17 cellular contexts compared by ENCODE assay signal in the genomic region with DNA sequence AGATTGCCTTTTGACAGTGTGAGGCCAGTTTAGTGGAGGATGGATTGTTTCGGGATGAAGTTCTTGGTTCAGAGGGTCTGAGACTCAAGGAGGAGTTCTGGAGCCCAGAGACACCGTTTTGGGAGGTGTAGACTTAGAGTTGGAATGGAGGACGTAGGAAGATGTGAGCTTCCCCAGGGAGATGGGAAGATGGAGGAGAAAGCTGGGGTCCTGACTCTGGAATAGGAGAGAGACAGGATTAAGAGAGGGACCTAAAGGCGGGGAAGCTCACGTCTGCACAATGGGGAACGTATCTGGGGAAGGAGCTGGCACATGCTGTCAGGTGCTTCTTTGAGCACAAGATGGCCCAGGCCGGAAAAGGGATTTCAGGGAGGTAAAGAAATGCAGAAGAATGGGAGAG.
DNase-seq lines count a peak whose midpoint lies in the region; ATAC-seq and TF ChIP-seq lines count a peak whose summit lies in the region.
"Had no signal": no experiment of that assay in that cellular context is flagged by ENCODE, and none has a peak within 500 bp of the region (broad histone marks: within the 10 kb centered on the region; RNA-seq: fewer than 3 reads in every experiment).

No MANE protein-coding gene starts in this region.

- H3K27ac Mint-ChIP-seq in activated CD8-positive, alpha-beta T cell treated with anti-CD3 and anti-CD28 coated beads, Interleukin-2, amount 10 ng/mL, durations not matched to agents 7 days and 5 days = peak overlapping the region; percentile 36
- H3K27ac Mint-ChIP-seq in activated CD8-positive, alpha-beta T cell treated with anti-CD3 and anti-CD28 coated beads for 36 hours = no peak overlapping the region
- peak overlapping the region; percentile 6 to 94 (median 89) for H3K27ac Mint-ChIP-seq in CD4-positive, alpha-beta memory T cell
- peak overlapping the region; percentile 90 for H3K27ac Mint-ChIP-seq in T-helper 17 cell
- H3K27ac Mint-ChIP-seq in naive thymus-derived CD8-positive, alpha-beta T cell = peak overlapping the region; percentile 51 to 97 (median 93)

- H3K4me1 ChIP-seq in CD4-positive, alpha-beta memory T cell (ENCODE audit: insufficient read depth, low read length) = peaks cover 43% of the 10 kb centered on the region
- H3K4me1 ChIP-seq: Caco-2 had no signal

- H3K4me3 ChIP-seq in CD4-positive, alpha-beta memory T cell (ENCODE audit: low read length in 2 of 2) = no peak overlapping the region

- ATAC-seq in activated CD8-positive, alpha-beta T cell treated with anti-CD3 and anti-CD28 coated beads, Interleukin-2, amount 10 ng/mL, durations not matched to agents 7 days and 5 days = no peak
- no peak for ATAC-seq in activated CD8-positive, alpha-beta T cell treated with anti-CD3 and anti-CD28 coated beads for 36 hours
- ATAC-seq in T-helper 17 cell = no peak
- ATAC-seq in naive thymus-derived CD8-positive, alpha-beta T cell = no peak

- H3K27ac ChIP-seq in CD4-positive, alpha-beta memory T cell (ENCODE audit: low read depth, low read length) = no peak overlapping the region
- H3K27ac ChIP-seq: KMS-11, RWPE1 had no signal

- intact Hi-C loops in activated CD8-positive, alpha-beta T cell treated with anti-CD3 and anti-CD28 coated beads for 36 hours (cut with micrococcal nuclease) = no loop called here
- intact Hi-C loops in CD4-positive, alpha-beta memory T cell (cut with micrococcal nuclease) = loop anchor here (10.0 kb wide), 1 partner anchor 51 kb away; no protein-coding TSS in a partner anchor

- H3K9me3 Mint-ChIP-seq in activated CD8-positive, alpha-beta T cell treated with anti-CD3 and anti-CD28 coated beads, Interleukin-2, amount 10 ng/mL, durations not matched to agents 7 days and 5 days (ENCODE audit: insufficient read depth) = no peaks in the 10 kb centered on the region
- no peaks in the 10 kb centered on the region for H3K9me3 Mint-ChIP-seq in activated CD8-positive, alpha-beta T cell treated with anti-CD3 and anti-CD28 coated beads for 36 hours
- no peaks in the 10 kb centered on the region for H3K9me3 Mint-ChIP-seq in CD4-positive, alpha-beta memory T cell
- no peaks in the 10 kb centered on the region for H3K9me3 Mint-ChIP-seq in naive thymus-derived CD8-positive, alpha-beta T cell

- H3K9me3 ChIP-seq in CD4-positive, alpha-beta memory T cell (ENCODE audit: control insufficient read depth in 1 of 2, low read length in 2 of 2) = no peaks in the 10 kb centered on the region
- no peaks in the 10 kb centered on the region for H3K9me3 ChIP-seq in T-helper 17 cell (ENCODE audit: control insufficient read depth, low read length, poor library complexity, severe bottlenecking)
- H3K9me3 ChIP-seq: Caco-2 had no signal

- no peak for DNase-seq in activated CD8-positive, alpha-beta T cell treated with anti-CD3 and anti-CD28 coated beads, Interleukin-2, amount 10 ng/mL, durations not matched to agents 7 days and 5 days
- no peak for DNase-seq in activated CD8-positive, alpha-beta T cell treated with anti-CD3 and anti-CD28 coated beads for 36 hours
- no peak for DNase-seq in CD4-positive, alpha-beta memory T cell
- DNase-seq in T-helper 17 cell (no peak), T-helper 2 cell (no peak)
- DNase-seq in naive thymus-derived CD8-positive, alpha-beta T cell = no peak
- DNase-seq in stimulated activated CD4-positive, alpha-beta T cell treated with anti-CD3 and anti-CD28 coated beads, Interleukin-2, amount 100 ng/mL, for 48 hours = no peak
- DNase-seq: C1 segment of cervical spinal cord, Caco-2, DMS153, GOT3, NCI-H1436, NCI-H2029, NCI-H2171 treated with DMSO at 0.1 percent for 48 hours, NCI-H748 treated with DMSO at 0.1 percent for 48 hours had no signal

- no peak overlapping the region for H3K4me3 Mint-ChIP-seq in activated CD8-positive, alpha-beta T cell treated with anti-CD3 and anti-CD28 coated beads, Interleukin-2, amount 10 ng/mL, durations not matched to agents 7 days and 5 days
- no peak overlapping the region for H3K4me3 Mint-ChIP-seq in activated CD8-positive, alpha-beta T cell treated with anti-CD3 and anti-CD28 coated beads for 36 hours
- H3K4me3 Mint-ChIP-seq in CD4-positive, alpha-beta memory T cell = peak overlapping the region in 3 of 8 donors; percentile 1 to 31 (median 5)
- peak overlapping the region; percentile 19 for H3K4me3 Mint-ChIP-seq in T-helper 17 cell
- H3K4me3 Mint-ChIP-seq in naive thymus-derived CD8-positive, alpha-beta T cell = peak overlapping the region; percentile 2 to 77 (median 48)

- CTCF ChIA-PET in activated CD8-positive, alpha-beta T cell treated with anti-CD3 and anti-CD28 coated beads, Interleukin-2, amount 10 ng/mL, durations not matched to agents 7 days and 5 days (lab: Charles Lee) = no interaction called here
- CTCF ChIA-PET in activated CD8-positive, alpha-beta T cell treated with anti-CD3 and anti-CD28 coated beads for 36 hours (lab: Charles Lee) = interaction anchor here (0.8 to 1.5 kb wide), 2 partner anchors 12 to 55 kb away, joined by 3 read pairs; no protein-coding TSS in a partner anchor
- CTCF ChIA-PET in CD4-positive, alpha-beta memory T cell (lab: Charles Lee; ENCODE audit: partially characterized antibody) = interaction anchor here (0.7 to 0.8 kb wide), 2 partner anchors 12 to 16 kb away, joined by 3 read pairs; no protein-coding TSS in a partner anchor

- no peak for TF ChIP-seq CTCF in activated CD8-positive, alpha-beta T cell treated with anti-CD3 and anti-CD28 coated beads for 36 hours (IDR thresholded peaks at IDR 0.05)

- POLR2A ChIA-PET in activated CD8-positive, alpha-beta T cell treated with anti-CD3 and anti-CD28 coated beads, Interleukin-2, amount 10 ng/mL, durations not matched to agents 7 days and 5 days (lab: Charles Lee) = no interaction called here
- POLR2A ChIA-PET in activated CD8-positive, alpha-beta T cell treated with anti-CD3 and anti-CD28 coated beads for 36 hours (lab: Charles Lee) = no interaction called here
- POLR2A ChIA-PET in CD4-positive, alpha-beta memory T cell (lab: Charles Lee; ENCODE audit: partially characterized antibody) = interaction anchor here (0.9 to 1.2 kb wide), 2 partner anchors 10 to 34 kb away, joined by 3 read pairs; no protein-coding TSS in a partner anchor
- POLR2A ChIA-PET in naive thymus-derived CD8-positive, alpha-beta T cell (lab: Charles Lee) = interaction anchor here (0.6 to 1.7 kb wide), 4 partner anchors 34 to 99 kb away, joined by 3 to 7 read pairs (median 5); no protein-coding TSS in a partner anchor

- H3K4me1 Mint-ChIP-seq in activated CD8-positive, alpha-beta T cell treated with anti-CD3 and anti-CD28 coated beads, Interleukin-2, amount 10 ng/mL, durations not matched to agents 7 days and 5 days (ENCODE audit: low read depth) = peaks cover 33% of the 10 kb centered on the region
- H3K4me1 Mint-ChIP-seq in activated CD8-positive, alpha-beta T cell treated with anti-CD3 and anti-CD28 coated beads for 36 hours (ENCODE audit: low read depth) = peaks cover 30% of the 10 kb centered on the region
- H3K4me1 Mint-ChIP-seq in CD4-positive, alpha-beta memory T cell = peaks cover 26 to 48% (median 34%) of the 10 kb centered on the region in 4 donors
- peaks cover 30% of the 10 kb centered on the region for H3K4me1 Mint-ChIP-seq in T-helper 17 cell
- peaks cover 16 to 61% (median 47%) of the 10 kb centered on the region in 4 donors for H3K4me1 Mint-ChIP-seq in naive thymus-derived CD8-positive, alpha-beta T cell

- H3K36me3 ChIP-seq in CD4-positive, alpha-beta memory T cell (ENCODE audit: insufficient read depth, low read length) = no peaks in the 10 kb centered on the region

- no peaks in the 10 kb centered on the region for H3K27me3 Mint-ChIP-seq in activated CD8-positive, alpha-beta T cell treated with anti-CD3 and anti-CD28 coated beads, Interleukin-2, amount 10 ng/mL, durations not matched to agents 7 days and 5 days (ENCODE audit: low read depth)
- no peaks in the 10 kb centered on the region for H3K27me3 Mint-ChIP-seq in activated CD8-positive, alpha-beta T cell treated with anti-CD3 and anti-CD28 coated beads for 36 hours
- H3K27me3 Mint-ChIP-seq in CD4-positive, alpha-beta memory T cell = no peaks in the 10 kb centered on the region
- H3K27me3 Mint-ChIP-seq in T-helper 17 cell = no peaks in the 10 kb centered on the region
- H3K27me3 Mint-ChIP-seq in naive thymus-derived CD8-positive, alpha-beta T cell = no peaks in the 10 kb centered on the region

- H3K36me3 Mint-ChIP-seq in activated CD8-positive, alpha-beta T cell treated with anti-CD3 and anti-CD28 coated beads, Interleukin-2, amount 10 ng/mL, durations not matched to agents 7 days and 5 days (ENCODE audit: low read depth) = no peaks in the 10 kb centered on the region
- H3K36me3 Mint-ChIP-seq in activated CD8-positive, alpha-beta T cell treated with anti-CD3 and anti-CD28 coated beads for 36 hours (ENCODE audit: low read depth) = no peaks in the 10 kb centered on the region
- H3K36me3 Mint-ChIP-seq in CD4-positive, alpha-beta memory T cell = no peaks in the 10 kb centered on the region
- no peaks in the 10 kb centered on the region for H3K36me3 Mint-ChIP-seq in T-helper 17 cell (ENCODE audit: low read depth)
- H3K36me3 Mint-ChIP-seq in naive thymus-derived CD8-positive, alpha-beta T cell = no peaks in the 10 kb centered on the region

- H3K27me3 ChIP-seq in CD4-positive, alpha-beta memory T cell (ENCODE audit: insufficient read depth, low read length) = no peaks in the 10 kb centered on the region

Comparison
In these comparisons a context has a peak if more than half of its experiments do, and no peak if none do; other contexts are left out.
1. H3K4me3 Mint-ChIP-seq: peak in T-helper 17 cell (single experiment) and naive thymus-derived CD8-positive, alpha-beta T cell (10 of 10); none in activated CD8-positive, alpha-beta T cell treated with anti-CD3 and anti-CD28 coated beads, Interleukin-2, amount 10 ng/mL, durations not matched to agents 7 days and 5 days (single experiment) and activated CD8-positive, alpha-beta T cell treated with anti-CD3 and anti-CD28 coated beads for 36 hours (single experiment).
2. POLR2A ChIA-PET loops: an anchor here in CD4-positive, alpha-beta memory T cell (0.9 to 1.2 kb wide) and naive thymus-derived CD8-positive, alpha-beta T cell (0.6 to 1.7 kb wide); none called in activated CD8-positive, alpha-beta T cell treated with anti-CD3 and anti-CD28 coated beads, Interleukin-2, amount 10 ng/mL, durations not matched to agents 7 days and 5 days and activated CD8-positive, alpha-beta T cell treated with anti-CD3 and anti-CD28 coated beads for 36 hours.